In the genomic region with DNA sequence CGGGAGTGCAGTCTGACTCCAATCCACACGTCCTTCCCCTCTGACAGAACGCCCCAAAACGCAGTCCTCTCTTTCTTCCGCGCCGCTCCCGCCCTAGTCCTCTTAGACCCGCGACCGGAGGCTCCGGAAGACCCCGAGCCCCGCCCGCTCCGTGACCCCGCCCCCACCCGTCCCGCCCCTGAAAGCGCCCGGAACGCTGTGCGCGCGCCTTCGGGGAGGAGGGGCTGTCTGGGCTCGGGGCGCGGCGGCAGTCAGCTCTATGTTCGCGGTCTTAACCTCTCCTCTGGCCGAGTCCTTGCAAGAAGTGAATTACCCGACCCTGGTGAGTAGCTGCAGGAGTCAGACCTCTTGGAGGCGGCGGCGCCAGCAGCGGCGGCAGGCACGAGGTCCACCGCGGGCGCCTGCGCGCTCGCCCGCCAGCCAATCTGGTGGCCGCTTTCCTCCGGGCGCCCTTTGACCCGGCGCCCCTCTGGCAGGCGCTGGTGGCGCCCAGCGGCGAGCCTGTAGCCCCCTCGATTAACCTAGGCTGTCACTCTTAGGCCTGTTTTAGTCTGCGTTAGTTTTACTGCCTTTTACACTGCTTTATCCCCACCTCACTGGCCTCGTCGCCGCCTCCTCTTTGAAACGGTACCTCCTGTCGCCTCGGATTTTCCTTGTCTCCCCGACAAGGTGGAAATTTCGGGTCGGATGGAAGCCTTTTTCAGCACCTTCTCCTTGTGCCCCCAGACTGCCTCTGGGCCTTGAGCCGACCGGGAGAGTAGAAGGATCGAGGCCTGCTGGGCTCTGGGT, we compare ENCODE assay signal across 1 cellular context.
TF ChIP-seq lines count a peak whose summit lies in the region.

Gene MANEA, plus strand, starts transcription at position 219 of the 789 bp plus-strand sequence. CDS start 8,905 bp downstream, outside the sequence.

TF ChIP-seq in HepG2, 621 proteins besides CTCF, POLR2A, EP300 and RAD21 (continued from another document and continues in another):
- TF ChIP-seq, protein P1, sequence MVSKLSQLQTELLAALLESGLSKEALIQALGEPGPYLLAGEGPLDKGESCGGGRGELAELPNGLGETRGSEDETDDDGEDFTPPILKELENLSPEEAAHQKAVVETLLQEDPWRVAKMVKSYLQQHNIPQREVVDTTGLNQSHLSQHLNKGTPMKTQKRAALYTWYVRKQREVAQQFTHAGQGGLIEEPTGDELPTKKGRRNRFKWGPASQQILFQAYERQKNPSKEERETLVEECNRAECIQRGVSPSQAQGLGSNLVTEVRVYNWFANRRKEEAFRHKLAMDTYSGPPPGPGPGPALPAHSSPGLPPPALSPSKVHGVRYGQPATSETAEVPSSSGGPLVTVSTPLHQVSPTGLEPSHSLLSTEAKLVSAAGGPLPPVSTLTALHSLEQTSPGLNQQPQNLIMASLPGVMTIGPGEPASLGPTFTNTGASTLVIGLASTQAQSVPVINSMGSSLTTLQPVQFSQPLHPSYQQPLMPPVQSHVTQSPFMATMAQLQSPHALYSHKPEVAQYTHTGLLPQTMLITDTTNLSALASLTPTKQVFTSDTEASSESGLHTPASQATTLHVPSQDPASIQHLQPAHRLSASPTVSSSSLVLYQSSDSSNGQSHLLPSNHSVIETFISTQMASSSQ (IDR thresholded peaks at IDR 0.05; ENCODE audit: low read depth) = no peak
- TF ChIP-seq, protein P1 (CRISPR knock-in tag; IDR thresholded peaks at IDR 0.05; ENCODE audit: borderline replicate concordance) = peak; percentile 37; the same call in 1 of the 2 replicates
- TF ChIP-seq ETV5 (CRISPR knock-in tag; IDR thresholded peaks at IDR 0.05; ENCODE audit: borderline replicate concordance) (no peak; the same call in 1 of the 2 replicates), ZNF318 (CRISPR knock-in tag; IDR thresholded peaks at IDR 0.05) (no peak), ZNF280D (CRISPR knock-in tag; IDR thresholded peaks at IDR 0.05) (no peak), ZMAT5 (CRISPR knock-in tag; IDR thresholded peaks at IDR 0.05; ENCODE audit: borderline replicate concordance, low read depth) (no peak), ZNF275 (CRISPR knock-in tag; IDR thresholded peaks at IDR 0.05; ENCODE audit: borderline replicate concordance) (peak; percentile 26; the same call in 1 of the 2 replicates), ZNF431 (CRISPR knock-in tag; IDR thresholded peaks at IDR 0.05; ENCODE audit: borderline replicate concordance, low read depth) (no peak; the same call in 1 of the 2 replicates), ZNF609 (CRISPR knock-in tag; IDR thresholded peaks at IDR 0.05; ENCODE audit: borderline replicate concordance) (no peak), ZFP90 (CRISPR knock-in tag; IDR thresholded peaks at IDR 0.05; ENCODE audit: borderline replicate concordance) (peak; percentile 31; the same call in 1 of the 2 replicates), REXO4 (CRISPR knock-in tag; IDR thresholded peaks at IDR 0.05; ENCODE audit: borderline replicate concordance) (no peak), NFRKB (IDR thresholded peaks at IDR 0.05) (no peak), SOX13 (IDR thresholded peaks at IDR 0.05) (no peak), SOX13 (CRISPR knock-in tag; conservative IDR thresholded peaks at IDR 0.05 in 1 of 2, IDR thresholded peaks at IDR 0.05 in 1 of 2) (peak in 1 of 2 experiments; percentile 32; a peak in 1 of 4 replicates), PAWR (CRISPR knock-in tag; IDR thresholded peaks at IDR 0.05; ENCODE audit: borderline replicate concordance) (no peak), SIN3A (IDR thresholded peaks at IDR 0.05; ENCODE audit: borderline replicate concordance, low read depth, low read length) (no peak), ZSCAN25 (CRISPR knock-in tag; IDR thresholded peaks at IDR 0.05) (peak; percentile 55; the same call in 1 of the 2 replicates), ZNF510 (CRISPR knock-in tag; IDR thresholded peaks at IDR 0.05; ENCODE audit: low read depth) (no peak), RBAK (CRISPR knock-in tag; IDR thresholded peaks at IDR 0.05) (no peak), ZC3H13 (CRISPR knock-in tag; IDR thresholded peaks at IDR 0.05) (0 out of 2 replicates have a peak, but pooled peaks have one; percentile 10), MLX (CRISPR knock-in tag; IDR thresholded peaks at IDR 0.05) (no peak)
- TF ChIP-seq, protein P2, sequence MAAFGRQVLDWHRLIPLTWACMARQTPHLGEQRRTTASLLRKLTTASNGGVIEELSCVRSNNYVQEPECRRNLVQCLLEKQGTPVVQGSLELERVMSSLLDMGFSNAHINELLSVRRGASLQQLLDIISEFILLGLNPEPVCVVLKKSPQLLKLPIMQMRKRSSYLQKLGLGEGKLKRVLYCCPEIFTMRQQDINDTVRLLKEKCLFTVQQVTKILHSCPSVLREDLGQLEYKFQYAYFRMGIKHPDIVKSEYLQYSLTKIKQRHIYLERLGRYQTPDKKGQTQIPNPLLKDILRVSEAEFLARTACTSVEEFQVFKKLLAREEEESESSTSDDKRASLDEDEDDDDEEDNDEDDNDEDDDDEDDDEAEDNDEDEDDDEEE (CRISPR knock-in tag; IDR thresholded peaks at IDR 0.05) = no peak; the same call in 1 of the 2 replicates
